28 cellular contexts compared by ENCODE assay signal in the genomic region with DNA sequence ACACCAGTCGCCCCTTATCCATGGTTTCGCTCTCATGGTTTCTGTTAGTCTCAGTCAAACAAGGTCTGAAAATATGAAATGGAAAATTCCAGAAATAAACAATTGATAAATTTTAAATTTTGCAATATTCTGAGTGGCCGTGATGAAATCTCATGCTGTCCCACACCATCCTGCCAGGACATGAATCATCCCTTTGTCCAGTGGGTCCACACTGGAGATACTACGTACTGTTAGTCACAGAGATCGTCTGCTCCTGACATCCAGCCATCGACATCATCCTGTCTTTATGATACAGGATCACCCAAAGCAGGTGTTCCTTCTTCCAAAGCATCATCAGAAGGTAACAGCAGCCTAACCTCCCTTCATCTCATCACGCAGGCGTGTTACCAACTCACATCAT.
DNase-seq lines count a peak whose midpoint lies in the region; TF ChIP-seq lines count a peak whose summit lies in the region.
"Had no signal": no experiment of that assay in that cellular context is flagged by ENCODE, and none has a peak within 500 bp of the region (broad histone marks: within the 10 kb centered on the region; RNA-seq: fewer than 3 reads in every experiment).

No MANE protein-coding gene starts in this region.

- peaks cover 33% of the 10 kb centered on the region for H3K4me1 ChIP-seq in GM23248 (ENCODE audit: insufficient read depth)
- H3K4me1 ChIP-seq in suprapubic skin: no peaks in the 10 kb centered on the region
- H3K4me1 ChIP-seq in endodermal cell (ENCODE audit: control insufficient read depth, insufficient read depth, low read length): peaks cover 7% of the 10 kb centered on the region
- H3K4me1 ChIP-seq: esophagus muscularis mucosa, SJSA1, upper lobe of right lung had no signal

- H3K9me3 Mint-ChIP-seq in endodermal cell: peaks cover 19% of the 10 kb centered on the region

- in situ Hi-C loops in GM23248 (cut with MboI): no loop called here
- in situ Hi-C loops in brain microvascular endothelial cell (cut with HindIII; ENCODE audit: low pct_ligation_motif_present, low sequenced_read_pairs): no loop called here

- H4K20me1 ChIP-seq in GM23248 (ENCODE audit: insufficient read depth): no peaks in the 10 kb centered on the region

- H3K27ac Mint-ChIP-seq in endodermal cell: no peak overlapping the region
- H3K27ac Mint-ChIP-seq: activated CD4-positive, alpha-beta T cell treated with anti-CD3 and anti-CD28 coated beads for 36 hours; activated CD8-positive, alpha-beta T cell treated with anti-CD3 and anti-CD28 coated beads, Interleukin-2, amount 10 ng/mL, durations not matched to agents 7 days and 5 days; activated naive CD4-positive, alpha-beta T cell treated with anti-CD3 and anti-CD28 coated beads, Interleukin-2, amount 10 ng/mL, durations not matched to agents 7 days and 5 days; CD4-positive, CD25-positive, alpha-beta regulatory T cell; naive thymus-derived CD4-positive, alpha-beta T cell had no signal

- H3K9ac ChIP-seq in GM23248: peak overlapping the region; percentile 67
- no peak overlapping the region for H3K9ac ChIP-seq in endodermal cell (ENCODE audit: extremely low read depth, low read length, poor library complexity, severe bottlenecking)

- TF ChIP-seq CTCF in brain microvascular endothelial cell (IDR thresholded peaks at IDR 0.05; ENCODE audit: low read depth, low read length, missing control alignments) (no peak), suprapubic skin (IDR thresholded peaks at IDR 0.05) (no peak), endodermal cell (conservative IDR thresholded peaks at IDR 0.05) (no peak)

- H3K4me3 Mint-ChIP-seq in endodermal cell: no peak overlapping the region
- H3K4me3 Mint-ChIP-seq: activated CD4-positive, alpha-beta T cell treated with anti-CD3 and anti-CD28 coated beads for 36 hours; activated CD8-positive, alpha-beta T cell treated with anti-CD3 and anti-CD28 coated beads, Interleukin-2, amount 10 ng/mL, durations not matched to agents 7 days and 5 days; activated naive CD4-positive, alpha-beta T cell treated with anti-CD3 and anti-CD28 coated beads, Interleukin-2, amount 10 ng/mL, durations not matched to agents 7 days and 5 days; brain; CD4-positive, CD25-positive, alpha-beta regulatory T cell; naive thymus-derived CD4-positive, alpha-beta T cell had no signal

- no peak for TF ChIP-seq POLR2A in suprapubic skin (IDR thresholded peaks at IDR 0.05)

- peaks cover 19% of the 10 kb centered on the region for H3K4me1 Mint-ChIP-seq in endodermal cell
- H3K4me1 Mint-ChIP-seq: activated naive CD4-positive, alpha-beta T cell treated with anti-CD3 and anti-CD28 coated beads, Interleukin-2, amount 10 ng/mL, durations not matched to agents 7 days and 5 days; brain; naive thymus-derived CD4-positive, alpha-beta T cell had no signal

- H3K36me3 Mint-ChIP-seq in endodermal cell (ENCODE audit: low read depth): no peaks in the 10 kb centered on the region
- H3K36me3 Mint-ChIP-seq: activated naive CD4-positive, alpha-beta T cell treated with anti-CD3 and anti-CD28 coated beads, Interleukin-2, amount 10 ng/mL, durations not matched to agents 7 days and 5 days; brain had no signal

- H3K27me3 ChIP-seq in GM23248 (replicated peaks; ENCODE audit: insufficient read depth): no peaks in the 10 kb centered on the region
- no peaks in the 10 kb centered on the region for H3K27me3 ChIP-seq in brain microvascular endothelial cell (replicated peaks)
- H3K27me3 ChIP-seq in suprapubic skin: no peaks in the 10 kb centered on the region
- H3K27me3 ChIP-seq in endodermal cell (ENCODE audit: control insufficient read depth, insufficient read depth, low read length, poor library complexity, severe bottlenecking): no peaks in the 10 kb centered on the region
- H3K27me3 ChIP-seq: esophagus muscularis mucosa, SJSA1 had no signal

- no peaks in the 10 kb centered on the region for H3K9me2 ChIP-seq in GM23248 (ENCODE audit: insufficient read depth)

- no peak for TF ChIP-seq EP300 in suprapubic skin (IDR thresholded peaks at IDR 0.05)

- H3K27ac ChIP-seq in GM23248 (peak overlapping the region; percentile 70), brain microvascular endothelial cell (no peak overlapping the region), suprapubic skin (peak overlapping the region; percentile 10), endodermal cell (ENCODE audit: low read depth, low read length) (no peak overlapping the region)
- H3K27ac ChIP-seq: esophagus muscularis mucosa, SJSA1, upper lobe of right lung, VCaP had no signal

- peak overlapping the region; percentile 93 for H3K4me2 ChIP-seq in GM23248 (ENCODE audit: unreplicated experiment)

- no peaks in the 10 kb centered on the region for H3K36me3 ChIP-seq in GM23248 (ENCODE audit: low read depth)
- no peaks in the 10 kb centered on the region for H3K36me3 ChIP-seq in brain microvascular endothelial cell (replicated peaks)
- no peaks in the 10 kb centered on the region for H3K36me3 ChIP-seq in suprapubic skin
- no peaks in the 10 kb centered on the region for H3K36me3 ChIP-seq in endodermal cell (ENCODE audit: control insufficient read depth, insufficient read depth, low read length)
- H3K36me3 ChIP-seq: esophagus muscularis mucosa, SJSA1, upper lobe of right lung had no signal

- peaks cover 36% of the 10 kb centered on the region for H3F3A ChIP-seq in GM23248 (ENCODE audit: insufficient read depth)

- WGBS in GM23248 (ENCODE audit: low coverage in 1 of 2, low lambda C conversion rate in 2 of 2, missing lambda C conversion rate in 2 of 2), 2 experiments: 13 to 16% methylated on average over 8 of the region's 8 CpGs
- WGBS in suprapubic skin: 78% methylated on average over 8 of the region's 8 CpGs
- WGBS in endodermal cell (ENCODE audit: insufficient coverage in 1 of 2, insufficient read length in 1 of 2), 2 experiments: 94 to 100% methylated on average over 6 to 8 of the region's 8 CpGs

- H3K4me3 ChIP-seq in GM23248 (peak overlapping the region; percentile 58), brain microvascular endothelial cell (ENCODE audit: low read depth, low read length) (no peak overlapping the region), suprapubic skin (no peak overlapping the region), endodermal cell (ENCODE audit: low read length) (no peak overlapping the region)
- H3K4me3 ChIP-seq: esophagus muscularis mucosa, SJSA1, upper lobe of right lung had no signal

- H3K79me2 ChIP-seq in GM23248 (ENCODE audit: insufficient read depth): no peaks in the 10 kb centered on the region

- DNase-seq in GM23248 (peak; percentile 94), brain microvascular endothelial cell (peak; percentile 11), kidney tubule cell (ENCODE audit: low spot score) (peak; percentile 15), suprapubic skin (ENCODE audit: low spot score in 2 of 2) (no peak), activated gamma-delta T cell treated with Interleukin-2 at 50 U/mL for 16 hours (no peak), endodermal cell (no peak), kidney glomerular epithelial cell (lab: John Stamatoyannopoulos, UW) (no peak)
- no peak for DNase-seq in stimulated activated CD8-positive, alpha-beta memory T cell treated with anti-CD3 and anti-CD28 coated beads, Interleukin-4, amount 100 ng/mL, for 48 hours
- DNase-seq: activated CD4-positive, alpha-beta T cell treated with anti-CD3 and anti-CD28 coated beads for 36 hours; activated CD8-positive, alpha-beta T cell treated with anti-CD3 and anti-CD28 coated beads, Interleukin-2, amount 10 ng/mL, durations not matched to agents 7 days and 5 days; activated naive CD4-positive, alpha-beta T cell treated with anti-CD3 and anti-CD28 coated beads, Interleukin-2, amount 10 ng/mL, durations not matched to agents 7 days and 5 days; CD4-positive, CD25-positive, alpha-beta regulatory T cell; cerebellar nuclear complex; DND-41; H7; islet precursor cell; naive thymus-derived CD4-positive, alpha-beta T cell; NCI-H146; NCI-H2107; NCI-H774; nucleus accumbens; stimulated activated naive CD4-positive, alpha-beta T cell; T1000; upper lobe of right lung had no signal

- H3K27me3 Mint-ChIP-seq in endodermal cell (ENCODE audit: insufficient read depth): peaks cover 10% of the 10 kb centered on the region
- H3K27me3 Mint-ChIP-seq: activated naive CD4-positive, alpha-beta T cell treated with anti-CD3 and anti-CD28 coated beads, Interleukin-2, amount 10 ng/mL, durations not matched to agents 7 days and 5 days; CD4-positive, CD25-positive, alpha-beta regulatory T cell had no signal

- 0 out of 2 replicates have a peak overlapping the region, but pooled peaks have one; percentile 33 for H2AFZ ChIP-seq in GM23248

- no peaks in the 10 kb centered on the region for H3K9me3 ChIP-seq in GM23248 (ENCODE audit: low read depth)
- H3K9me3 ChIP-seq in suprapubic skin: no peaks in the 10 kb centered on the region
- peaks cover 4% of the 10 kb centered on the region for H3K9me3 ChIP-seq in endodermal cell (ENCODE audit: control insufficient read depth, low read length)
- H3K9me3 ChIP-seq: SJSA1, upper lobe of right lung had no signal

Comparison
In these comparisons a context has a peak if more than half of its experiments do, and no peak if none do; other contexts are left out.
1. DNase-seq: peak in GM23248 (single experiment), brain microvascular endothelial cell (single experiment) and kidney tubule cell (single experiment); none in suprapubic skin (0 of 2), activated gamma-delta T cell treated with Interleukin-2 at 50 U/mL for 16 hours (single experiment), endodermal cell (single experiment), kidney glomerular epithelial cell (single experiment) and stimulated activated CD8-positive, alpha-beta memory T cell treated with anti-CD3 and anti-CD28 coated beads, Interleukin-4, amount 100 ng/mL, for 48 hours (single experiment).
2. H3K27ac ChIP-seq: peak in GM23248 (single experiment) and suprapubic skin (single experiment); none in brain microvascular endothelial cell (single experiment) and endodermal cell (single experiment).